1 cellular context compared by ENCODE assay signal in the genomic region with DNA sequence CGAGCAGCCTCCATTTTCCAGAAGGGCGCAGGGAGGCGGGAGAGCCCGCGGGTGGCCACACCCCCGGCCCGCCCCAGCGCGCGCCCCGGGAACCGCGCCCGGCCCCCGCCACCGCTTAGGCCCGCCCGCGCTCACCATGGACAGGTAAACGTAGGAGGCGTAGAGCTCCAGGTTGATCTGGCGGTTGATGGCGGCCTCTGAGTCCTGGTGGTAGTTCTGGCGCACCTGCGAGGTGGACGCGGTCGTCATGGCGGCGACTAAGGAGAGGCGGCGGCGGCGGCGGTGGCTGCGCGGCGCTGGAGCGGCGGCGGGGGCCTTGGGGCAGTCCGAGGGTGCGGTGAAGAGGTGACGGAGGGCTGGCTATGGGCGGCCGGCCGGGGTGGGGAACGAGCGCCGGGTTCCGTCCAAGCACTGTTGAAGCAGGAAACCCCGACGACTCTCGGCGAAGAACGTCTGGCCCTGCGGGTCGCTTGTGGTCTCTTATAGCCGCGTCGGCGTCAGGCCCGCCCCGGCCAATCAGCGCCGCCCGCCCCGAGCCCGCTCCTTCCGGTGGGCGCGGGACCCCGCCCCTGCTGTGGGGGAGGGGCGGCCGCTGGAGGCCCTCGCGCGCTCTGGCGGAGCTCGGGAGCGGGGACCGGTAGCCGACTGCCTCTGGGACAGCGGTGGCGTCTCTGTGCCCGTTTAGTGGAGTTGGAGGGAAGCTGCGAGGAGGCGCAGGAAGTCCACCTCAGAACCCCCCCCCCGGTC.
TF ChIP-seq lines count a peak whose summit lies in the region.

Gene FTH1 (minus strand): TSS at position 458 of the 747 bp plus-strand sequence. CDS start 209 bp downstream, at position 249.

TF ChIP-seq in WTC11, 78 proteins besides CTCF, POLR2A, EP300 and RAD21 (continued from another document and continues in another):
- TF ChIP-seq TEAD4 (CRISPR knock-in tag; IDR thresholded peaks at IDR 0.05) (peak; percentile 65; the same call in 1 of the 2 replicates), PREB (CRISPR knock-in tag; IDR thresholded peaks at IDR 0.05; ENCODE audit: borderline replicate concordance) (no peak), SMAD3 (CRISPR knock-in tag; IDR thresholded peaks at IDR 0.05; ENCODE audit: borderline replicate concordance) (peak; percentile 72), NFYB (CRISPR knock-in tag; conservative IDR thresholded peaks at IDR 0.05; ENCODE audit: low read depth) (peak; percentile 66), TEAD1 (CRISPR knock-in tag; IDR thresholded peaks at IDR 0.05) (peak; percentile 94), E2F4 (CRISPR knock-in tag; IDR thresholded peaks at IDR 0.05; ENCODE audit: borderline replicate concordance, low read depth) (0 out of 2 replicates have a peak, but pooled peaks have one; percentile 64), E2F5 (CRISPR knock-in tag; IDR thresholded peaks at IDR 0.05) (peak; percentile 92), ATF2 (CRISPR knock-in tag; IDR thresholded peaks at IDR 0.05; ENCODE audit: borderline replicate concordance, low read depth) (no peak), HMGXB4 (CRISPR knock-in tag; IDR thresholded peaks at IDR 0.05) (peak; percentile 80; the same call in 1 of the 2 replicates), GABPB1 (CRISPR knock-in tag; IDR thresholded peaks at IDR 0.05) (peak; percentile 24), NFATC4 (CRISPR knock-in tag; IDR thresholded peaks at IDR 0.05) (no peak), NR1H2 (CRISPR knock-in tag; IDR thresholded peaks at IDR 0.05) (no peak), AFF4 (CRISPR knock-in tag; IDR thresholded peaks at IDR 0.05; ENCODE audit: borderline replicate concordance) (no peak), E2F1 (CRISPR knock-in tag; IDR thresholded peaks at IDR 0.05) (0 out of 2 replicates have a peak, but pooled peaks have one; percentile 61), OVOL2 (CRISPR knock-in tag; IDR thresholded peaks at IDR 0.05; ENCODE audit: borderline replicate concordance) (no peak), ZNF317 (CRISPR knock-in tag; IDR thresholded peaks at IDR 0.05; ENCODE audit: borderline replicate concordance, low read depth) (peak; percentile 29; the same call in 1 of the 2 replicates), ARID4B (CRISPR knock-in tag; IDR thresholded peaks at IDR 0.05; ENCODE audit: borderline replicate concordance) (0 out of 2 replicates have a peak, but pooled peaks have one; percentile 41), SMAD4 (CRISPR knock-in tag; IDR thresholded peaks at IDR 0.05) (0 out of 2 replicates have a peak, but pooled peaks have one; percentile 69), ZNF416 (CRISPR knock-in tag; IDR thresholded peaks at IDR 0.05) (no peak), AR (CRISPR knock-in tag; IDR thresholded peaks at IDR 0.05) (no peak), ETV6 (CRISPR knock-in tag; IDR thresholded peaks at IDR 0.05) (peak; percentile 76; the same call in 1 of the 2 replicates), RORB (CRISPR knock-in tag; IDR thresholded peaks at IDR 0.05) (no peak), NFE2L1 (CRISPR knock-in tag; IDR thresholded peaks at IDR 0.05) (0 out of 2 replicates have a peak, but pooled peaks have one; percentile 37)
- TF ChIP-seq, protein P1, sequence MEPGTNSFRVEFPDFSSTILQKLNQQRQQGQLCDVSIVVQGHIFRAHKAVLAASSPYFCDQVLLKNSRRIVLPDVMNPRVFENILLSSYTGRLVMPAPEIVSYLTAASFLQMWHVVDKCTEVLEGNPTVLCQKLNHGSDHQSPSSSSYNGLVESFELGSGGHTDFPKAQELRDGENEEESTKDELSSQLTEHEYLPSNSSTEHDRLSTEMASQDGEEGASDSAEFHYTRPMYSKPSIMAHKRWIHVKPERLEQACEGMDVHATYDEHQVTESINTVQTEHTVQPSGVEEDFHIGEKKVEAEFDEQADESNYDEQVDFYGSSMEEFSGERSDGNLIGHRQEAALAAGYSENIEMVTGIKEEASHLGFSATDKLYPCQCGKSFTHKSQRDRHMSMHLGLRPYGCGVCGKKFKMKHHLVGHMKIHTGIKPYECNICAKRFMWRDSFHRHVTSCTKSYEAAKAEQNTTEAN (CRISPR knock-in tag; IDR thresholded peaks at IDR 0.05): peak; percentile 55; the same call in 1 of the 2 replicates
